In genomic region chr18:51134721-51135120, GRCh38 we compare ENCODE assay signal across 20 cellular contexts.
"Had no signal": no experiment of that assay in that cellular context is flagged by ENCODE, and none has a peak within 500 bp of the region (broad histone marks: within the 10 kb centered on the region; RNA-seq: fewer than 3 reads in every experiment).

No MANE protein-coding gene starts in this region.

- H3K4me1 ChIP-seq: prostate gland, right atrium auricular region, suprapubic skin, transverse colon had no signal

- FAIRE-seq: endothelial cell of umbilical vein had no signal

- DNase-seq: activated CD4-positive, alpha-beta memory T cell treated with anti-CD3 and anti-CD28 coated beads, Interleukin-2, amount 10 ng/mL, durations not matched to agents 7 days and 5 days; activated CD4-positive, alpha-beta T cell treated with anti-CD3 and anti-CD28 coated beads for 48 hours; activated CD4-positive, CD25-positive, alpha-beta regulatory T cell; activated CD8-positive, alpha-beta memory T cell treated with anti-CD3 and anti-CD28 coated beads, Interleukin-2, amount 10 ng/mL, durations not matched to agents 7 days and 5 days; activated naive CD4-positive, alpha-beta T cell treated with anti-CD3 and anti-CD28 coated beads, Interleukin-2, amount 10 ng/mL, durations not matched to agents 7 days and 5 days; activated naive CD8-positive, alpha-beta T cell treated with anti-CD3 and anti-CD28 coated beads, Interleukin-2, amount 50 U/mL, for 24 hours; anterior cingulate cortex; effector memory CD4-positive, alpha-beta T cell; hippocampal formation; naive B cell; stimulated activated CD4-positive, alpha-beta T cell treated with anti-CD3 and anti-CD28 coated beads, Interleukin-15, amount 100 ng/mL, for 24 hours; stimulated activated CD4-positive, alpha-beta T cell treated with anti-CD3 and anti-CD28 coated beads, Interleukin-2, amount 100 ng/mL, for 48 hours; T-helper 1 cell; T-helper 9 cell; transverse colon had no signal

- H3K27ac ChIP-seq: prostate gland, right atrium auricular region, suprapubic skin, transverse colon had no signal

- ATAC-seq: activated CD8-positive, alpha-beta memory T cell treated with anti-CD3 and anti-CD28 coated beads, Interleukin-2, amount 10 ng/mL, durations not matched to agents 7 days and 5 days; activated naive CD8-positive, alpha-beta T cell treated with anti-CD3 and anti-CD28 coated beads, Interleukin-2, amount 50 U/mL, for 24 hours had no signal

- H3K27me3 ChIP-seq: right atrium auricular region, suprapubic skin, transverse colon had no signal

- H3K9me3 ChIP-seq: prostate gland, right atrium auricular region, suprapubic skin, transverse colon had no signal

- H3K36me3 ChIP-seq: prostate gland, right atrium auricular region, suprapubic skin, transverse colon had no signal

- H3K4me3 ChIP-seq: lung, prostate gland, right atrium auricular region, suprapubic skin, transverse colon had no signal
